ENCODE assay signal across 29 cellular contexts in genomic region chr20:21145424-21145823, GRCh38. TPM values are rescaled to one million over a fixed set of nuclear protein-coding genes. Genes with fewer than 3 reads are reported as not detected.
"Had no signal": no experiment of that assay in that cellular context is flagged by ENCODE, and none has a peak within 500 bp of the region (broad histone marks: within the 10 kb centered on the region; RNA-seq: fewer than 3 reads in every experiment).

No MANE protein-coding gene starts in this region.

- DNase-seq: effector CD8-positive, alpha-beta T cell; endodermal cell; foreskin fibroblast; gastrocnemius medialis; head of caudate nucleus; left ventricle myocardium superior; lower lobe of right lung; naive thymus-derived CD8-positive, alpha-beta T cell; nephron progenitor cell; nucleus accumbens; sigmoid colon; stimulated activated CD4-positive, alpha-beta T cell treated with anti-CD3 and anti-CD28 coated beads, Interleukin-2, amount 100 ng/mL, for 24 hours; stimulated activated CD4-positive, alpha-beta T cell treated with anti-CD3 and anti-CD28 coated beads, Interleukin-4, amount 100 ng/mL, for 24 hours; stimulated activated naive CD4-positive, alpha-beta T cell treated with Interleukin-2 at 50 U/mL for 16 hours; stomach; thyroid gland; trophoblast cell had no signal

- FAIRE-seq: keratinocyte had no signal

- H3K27me3 ChIP-seq: gastrocnemius medialis, right atrium auricular region, sigmoid colon, stomach, thyroid gland, vagina had no signal

- H3K9me3 Mint-ChIP-seq: endodermal cell; naive thymus-derived CD8-positive, alpha-beta T cell; nephron progenitor cell; stimulated activated effector memory CD8-positive, alpha-beta T cell treated with anti-CD3 and anti-CD28 coated beads, Interleukin-12 subunit alpha, Interleukin-12 subunit beta, amount 100 ng/mL, for 72 hours had no signal

- H3K27me3 Mint-ChIP-seq: naive thymus-derived CD8-positive, alpha-beta T cell had no signal

- H3K4me1 ChIP-seq: gastrocnemius medialis, lower lobe of right lung, prostate gland, right atrium auricular region, stomach, thyroid gland, vagina had no signal

- H3K4me3 ChIP-seq: gastrocnemius medialis, lower lobe of right lung, prostate gland, right atrium auricular region, sigmoid colon, stomach, thyroid gland, vagina had no signal

- H3K4me3 Mint-ChIP-seq: endodermal cell; naive thymus-derived CD8-positive, alpha-beta T cell; nephron progenitor cell; stimulated activated effector memory CD8-positive, alpha-beta T cell treated with anti-CD3 and anti-CD28 coated beads, Interleukin-12 subunit alpha, Interleukin-12 subunit beta, amount 100 ng/mL, for 72 hours had no signal

- H3K4me1 Mint-ChIP-seq: endodermal cell, nephron progenitor cell had no signal

- H3K9me3 ChIP-seq: gastrocnemius medialis, lower lobe of right lung, prostate gland, right atrium auricular region, sigmoid colon, stomach, thyroid gland, vagina had no signal

- H3K36me3 ChIP-seq: prostate gland, thyroid gland had no signal

- H3K27ac Mint-ChIP-seq: endodermal cell; naive thymus-derived CD8-positive, alpha-beta T cell; nephron progenitor cell; stimulated activated effector memory CD8-positive, alpha-beta T cell treated with anti-CD3 and anti-CD28 coated beads, Interleukin-12 subunit alpha, Interleukin-12 subunit beta, amount 100 ng/mL, for 72 hours had no signal

- H3K36me3 Mint-ChIP-seq: stimulated activated effector memory CD8-positive, alpha-beta T cell treated with anti-CD3 and anti-CD28 coated beads, Interleukin-12 subunit alpha, Interleukin-12 subunit beta, amount 100 ng/mL, for 72 hours had no signal

RNA-seq across cellular contexts. Expression of gene LINC00237, which starts 39.3 kb away (rescaled TPM):
- total RNA-seq: esophagus mucosa; gastrocnemius medialis; glomerular endothelial cell; left ventricle myocardium superior; lower lobe of right lung; mesenteric fat pad; myocyte; naive thymus-derived CD8-positive, alpha-beta T cell; osteocyte; prostate gland; right atrium auricular region; sigmoid colon; stomach; subcutaneous adipose tissue; ureter; vagina had no signal
